In genomic region chr5:40052812-40053211, GRCh38 we compare ENCODE assay signal across 20 cellular contexts.
A peak's percentile ranks its signal among the peaks of the same experiment; 100 is the strongest.
DNase-seq lines count a peak whose midpoint lies in the region; ATAC-seq and TF ChIP-seq lines count a peak whose summit lies in the region.
"Had no signal": no experiment of that assay in that cellular context is flagged by ENCODE, and none has a peak within 500 bp of the region (broad histone marks: within the 10 kb centered on the region; RNA-seq: fewer than 3 reads in every experiment).

No MANE protein-coding gene starts in this region.

- H3K9me3 ChIP-seq in mammary epithelial cell (replicated peaks; ENCODE audit: insufficient read depth, low read length) (no peaks in the 10 kb centered on the region), heart right ventricle (no peaks in the 10 kb centered on the region)
- H3K9me3 ChIP-seq: SJSA1, suprapubic skin had no signal

- no peaks in the 10 kb centered on the region for H4K20me1 ChIP-seq in mammary epithelial cell (ENCODE audit: insufficient read depth, low read length)

- H3K4me2 ChIP-seq in mammary epithelial cell (ENCODE audit: insufficient read depth, low read depth, low read length), result no peak overlapping the region

- H3K4me1 ChIP-seq in mammary epithelial cell (ENCODE audit: insufficient read depth, low read length), result no peaks in the 10 kb centered on the region
- peaks cover 0 to 13% (median 0%) of the 10 kb centered on the region in 9 donors for H3K4me1 ChIP-seq in heart right ventricle

- in situ Hi-C loops in mammary epithelial cell (cut with MboI; ENCODE audit: low sequenced_read_pairs in 2 of 2), result no loop called here

- H3K79me2 ChIP-seq in mammary epithelial cell (ENCODE audit: insufficient read depth, low read length), result no peaks in the 10 kb centered on the region

- H3K27me3 Mint-ChIP-seq in activated T-cell treated with anti-CD3 and anti-CD28 coated beads, Interleukin-2, amount 50 U/mL, for 24 hours, result no peaks in the 10 kb centered on the region
- H3K27me3 Mint-ChIP-seq: CD8-positive, alpha-beta memory T cell had no signal

- intact Hi-C loops in mammary epithelial cell (cut with micrococcal nuclease), result no loop called here
- intact Hi-C loops in heart right ventricle (cut with DNase I), result no loop called here

- WGBS in mammary epithelial cell (ENCODE audit: low coverage, missing lambda C conversion rate), result 100% methylated on average over 2 of the region's 4 CpGs
- 69 to 70% methylated on average over 4 of the region's 4 CpGs for WGBS in heart right ventricle, 2 donors

- TF ChIP-seq CTCF in mammary epithelial cell (conservative IDR thresholded peaks at IDR 0.05 in 1 of 2, IDR thresholded peaks at IDR 0.05 in 1 of 2; ENCODE audit: extremely low read depth in 1 of 2, insufficient read depth in 1 of 2, low read depth in 1 of 2, low read length in 2 of 2), result no peak
- TF ChIP-seq CTCF in heart right ventricle (IDR thresholded peaks at IDR 0.05), result no peak

- H3K4me1 Mint-ChIP-seq in activated T-cell treated with anti-CD3 and anti-CD28 coated beads, Interleukin-2, amount 50 U/mL, for 24 hours (ENCODE audit: low read depth), result peaks cover 2% of the 10 kb centered on the region

- dilution Hi-C loops in mammary epithelial cell (cut with HindIII; ENCODE audit: low sequenced_read_pairs), result no loop called here

- no peak overlapping the region for H3K27ac Mint-ChIP-seq in activated T-cell treated with anti-CD3 and anti-CD28 coated beads, Interleukin-2, amount 50 U/mL, for 24 hours
- H3K27ac Mint-ChIP-seq: activated T-helper 1 cell treated with anti-CD3 and anti-CD28 coated beads, Interleukin-12 subunit alpha, Interleukin-12 subunit beta, Interleukin-2, Interleukin-4 antibody, amounts not matched to agents 30 ng/mL and 10 ng/mL and 1 ng/mL, durations not matched to agents 14 hours and 24 hours and 36 hours had no signal

- no peak overlapping the region for H2AFZ ChIP-seq in mammary epithelial cell (ENCODE audit: low read depth, low read length)

- no peaks in the 10 kb centered on the region for H3K36me3 Mint-ChIP-seq in activated T-cell treated with anti-CD3 and anti-CD28 coated beads, Interleukin-2, amount 50 U/mL, for 24 hours (ENCODE audit: low read depth)
- H3K36me3 Mint-ChIP-seq: CD8-positive, alpha-beta memory T cell had no signal

- H3K36me3 ChIP-seq in mammary epithelial cell (ENCODE audit: insufficient read depth, low read length), result no peaks in the 10 kb centered on the region
- no peaks in the 10 kb centered on the region for H3K36me3 ChIP-seq in heart right ventricle
- H3K36me3 ChIP-seq: SJSA1, suprapubic skin had no signal

- no peak for ATAC-seq in heart right ventricle
- ATAC-seq: activated CD4-positive, CD25-positive, alpha-beta regulatory T cell treated with anti-CD3 and anti-CD28 coated beads, Interleukin-2, amount 50 U/mL, for 24 hours had no signal

- no peaks in the 10 kb centered on the region for H3K9me3 Mint-ChIP-seq in activated T-cell treated with anti-CD3 and anti-CD28 coated beads, Interleukin-2, amount 50 U/mL, for 24 hours
- H3K9me3 Mint-ChIP-seq: activated T-helper 1 cell treated with anti-CD3 and anti-CD28 coated beads, Interleukin-12 subunit alpha, Interleukin-12 subunit beta, Interleukin-2, Interleukin-4 antibody, amounts not matched to agents 30 ng/mL and 10 ng/mL and 1 ng/mL, durations not matched to agents 14 hours and 24 hours and 36 hours; CD8-positive, alpha-beta memory T cell had no signal

- H3K9ac ChIP-seq in mammary epithelial cell (ENCODE audit: insufficient read depth, low read length), result no peak overlapping the region

- H3K4me3 Mint-ChIP-seq in activated T-cell treated with anti-CD3 and anti-CD28 coated beads, Interleukin-2, amount 50 U/mL, for 24 hours, result no peak overlapping the region
- H3K4me3 Mint-ChIP-seq: activated T-helper 1 cell treated with anti-CD3 and anti-CD28 coated beads, Interleukin-12 subunit alpha, Interleukin-12 subunit beta, Interleukin-2, Interleukin-4 antibody, amounts not matched to agents 30 ng/mL and 10 ng/mL and 1 ng/mL, durations not matched to agents 14 hours and 24 hours and 36 hours; CD8-positive, alpha-beta memory T cell had no signal

- peak; percentile 17 for DNase-seq in Daoy (ENCODE audit: low read depth)
- peak; percentile 97 for DNase-seq in OCI-M1 (lab: John Stamatoyannopoulos, UW)
- DNase-seq in mammary epithelial cell, result peak; percentile 45
- DNase-seq in mucosa of gallbladder (ENCODE audit: low spot score), result peak; percentile 25
- DNase-seq in NCI-H1694 treated with DMSO at 0.1 percent for 48 hours (lab: John Stamatoyannopoulos, UW), result no peak
- no peak for DNase-seq in NCI-H2081 treated with DMSO at 0.1 percent for 48 hours (lab: John Stamatoyannopoulos, UW)
- no peak for DNase-seq in heart right ventricle
- no peak for DNase-seq in activated T-cell treated with anti-CD3 and anti-CD28 coated beads, Interleukin-2, amount 50 U/mL, for 24 hours
- DNase-seq: CD8-positive, alpha-beta memory T cell; effector CD8-positive, alpha-beta T cell; glutamatergic neuron; NCI-H1417 treated with DMSO at 0.1 percent for 48 hours; NCI-H774; occipital lobe; retina; T-helper 2 cell had no signal

- H3K27ac ChIP-seq in mammary epithelial cell (ENCODE audit: insufficient read depth, low read depth, low read length) (no peak overlapping the region), heart right ventricle (no peak overlapping the region)
- H3K27ac ChIP-seq: SJSA1, suprapubic skin had no signal

- CTCF ChIA-PET in mammary epithelial cell (lab: Charles Lee; ENCODE audit: low non-redundant PET), result no interaction called here

- no peaks in the 10 kb centered on the region for H3K27me3 ChIP-seq in mammary epithelial cell (ENCODE audit: insufficient read depth, low read length)
- H3K27me3 ChIP-seq in heart right ventricle, result no peaks in the 10 kb centered on the region
- H3K27me3 ChIP-seq: SJSA1, suprapubic skin had no signal

- no TSS peak for BruUV-seq in mammary epithelial cell (replicated peaks; lab: Mats Ljungman, UMichigan)

- H3K4me3 ChIP-seq in mammary epithelial cell (replicated peaks in 1 of 3; ENCODE audit: insufficient read depth in 1 of 3, low read depth in 2 of 3, low read length in 3 of 3) (no peak overlapping the region), heart right ventricle (no peak overlapping the region)
- H3K4me3 ChIP-seq: SJSA1, suprapubic skin had no signal

Comparison
In these comparisons a context has a peak if more than half of its experiments do, and no peak if none do; other contexts are left out.
1. DNase-seq: peak in Daoy (single experiment), OCI-M1 (single experiment), mammary epithelial cell (single experiment) and mucosa of gallbladder (single experiment); none in NCI-H1694 treated with DMSO at 0.1 percent for 48 hours (single experiment), NCI-H2081 treated with DMSO at 0.1 percent for 48 hours (single experiment), heart right ventricle (0 of 2) and activated T-cell treated with anti-CD3 and anti-CD28 coated beads, Interleukin-2, amount 50 U/mL, for 24 hours (single experiment).